Comparison of ENCODE assay signal across 32 cellular contexts in genomic region chr1:203161175-203161574, GRCh38. TPM values are rescaled to one million over a fixed set of nuclear protein-coding genes. Genes with fewer than 3 reads are reported as not detected.
"Had no signal": no experiment of that assay in that cellular context is flagged by ENCODE, and none has a peak within 500 bp of the region (broad histone marks: within the 10 kb centered on the region; RNA-seq: fewer than 3 reads in every experiment).

No MANE protein-coding gene starts in this region.

- H3K4me3 ChIP-seq: ovary, psoas muscle, right lobe of liver, sigmoid colon, stomach, thoracic aorta, thyroid gland, tibial nerve, upper lobe of right lung, uterus had no signal

- H3K4me1 ChIP-seq: psoas muscle, right lobe of liver, sigmoid colon, tibial nerve, upper lobe of right lung, uterus had no signal

- H3K9me3 Mint-ChIP-seq: natural killer cell treated with Interleukin-12 subunit alpha and Interleukin-12 subunit beta and Interleukin-15 and Interleukin-18, amount 100 ng/mL, for 72 hours; stimulated activated effector memory CD8-positive, alpha-beta T cell treated with anti-CD3 and anti-CD28 coated beads, Interleukin-12 subunit alpha, Interleukin-12 subunit beta, amount 100 ng/mL, for 72 hours had no signal

- H3K36me3 Mint-ChIP-seq: natural killer cell treated with Interleukin-12 subunit alpha and Interleukin-12 subunit beta and Interleukin-15 and Interleukin-18, amount 100 ng/mL, for 72 hours; stimulated activated effector memory CD8-positive, alpha-beta T cell treated with anti-CD3 and anti-CD28 coated beads, Interleukin-12 subunit alpha, Interleukin-12 subunit beta, amount 100 ng/mL, for 72 hours had no signal

- H3K4me1 Mint-ChIP-seq: neural crest cell; stimulated activated naive B cell treated with anti-CD40 and anti-IgM and Interleukin-4, amounts not matched to agents 10 μg/mL and 1 μg/mL and 100 μg/mL, for 72 hours had no signal

- H3K27ac ChIP-seq: neutrophil, ovary, parathyroid adenoma, psoas muscle, right lobe of liver, sigmoid colon, stomach, thoracic aorta, thyroid gland, tibial nerve, upper lobe of right lung, uterus had no signal

- H3K4me3 Mint-ChIP-seq: naive thymus-derived CD8-positive, alpha-beta T cell; natural killer cell treated with Interleukin-12 subunit alpha and Interleukin-12 subunit beta and Interleukin-15 and Interleukin-18, amount 100 ng/mL, for 72 hours; nephron progenitor cell; neural crest cell; stimulated activated effector memory CD8-positive, alpha-beta T cell treated with anti-CD3 and anti-CD28 coated beads, Interleukin-12 subunit alpha, Interleukin-12 subunit beta, amount 100 ng/mL, for 72 hours; stimulated activated naive B cell treated with anti-CD40 and anti-IgM and Interleukin-4, amounts not matched to agents 10 μg/mL and 1 μg/mL and 100 μg/mL, for 72 hours; stimulated activated naive CD8-positive, alpha-beta T cell treated with anti-CD3 and anti-CD28 coated beads, Interleukin-15, Interleukin-2, amounts not matched to agents 100 ng/mL and 50 ng/mL, for 24 hours had no signal

- H3K27ac Mint-ChIP-seq: naive thymus-derived CD8-positive, alpha-beta T cell; natural killer cell treated with Interleukin-12 subunit alpha and Interleukin-12 subunit beta and Interleukin-15 and Interleukin-18, amount 100 ng/mL, for 72 hours; nephron progenitor cell; progenitor cell of endocrine pancreas; stimulated activated effector memory CD8-positive, alpha-beta T cell treated with anti-CD3 and anti-CD28 coated beads, Interleukin-12 subunit alpha, Interleukin-12 subunit beta, amount 100 ng/mL, for 72 hours; stimulated activated naive B cell treated with anti-CD40 and anti-IgM and Interleukin-4, amounts not matched to agents 10 μg/mL and 1 μg/mL and 100 μg/mL, for 72 hours; stimulated activated naive CD8-positive, alpha-beta T cell treated with anti-CD3 and anti-CD28 coated beads, Interleukin-15, Interleukin-2, amounts not matched to agents 100 ng/mL and 50 ng/mL, for 24 hours had no signal

- H3K79me2 ChIP-seq: parathyroid adenoma had no signal

- H2AFZ ChIP-seq: parathyroid adenoma had no signal

- ATAC-seq: naive thymus-derived CD8-positive, alpha-beta T cell; natural killer cell treated with Interleukin-12 subunit alpha and Interleukin-12 subunit beta and Interleukin-15 and Interleukin-18, amount 100 ng/mL, for 72 hours; psoas muscle; right cardiac atrium; right lobe of liver; stimulated activated effector memory CD8-positive, alpha-beta T cell treated with anti-CD3 and anti-CD28 coated beads, Interleukin-12 subunit alpha, Interleukin-12 subunit beta, amount 100 ng/mL, for 72 hours; stimulated activated naive B cell treated with anti-CD40 and anti-IgM and Interleukin-4, amounts not matched to agents 10 μg/mL and 1 μg/mL and 100 μg/mL, for 72 hours; upper lobe of right lung had no signal

- H3K27me3 ChIP-seq: ovary, right lobe of liver, sigmoid colon, thyroid gland, tibial nerve, upper lobe of right lung, uterus had no signal

- H3K36me3 ChIP-seq: neutrophil, ovary, right lobe of liver, sigmoid colon, stomach, thoracic aorta, thyroid gland, tibial nerve, upper lobe of right lung, uterus had no signal

- DNase-seq: naive thymus-derived CD8-positive, alpha-beta T cell; nephron progenitor cell; nucleus accumbens; ovary; psoas muscle; right cardiac atrium; right lobe of liver; sigmoid colon; small intestine; stimulated activated CD4-positive, alpha-beta T cell treated with anti-CD3 and anti-CD28 coated beads, Interleukin-15, amount 100 ng/mL, for 24 hours; stimulated activated CD4-positive, alpha-beta T cell treated with anti-CD3 and anti-CD28 coated beads, Interleukin-2, amount 100 ng/mL, for 24 hours; stimulated activated CD4-positive, alpha-beta T cell treated with anti-CD3 and anti-CD28 coated beads, Interleukin-2, amount 100 ng/mL, for 48 hours; stimulated activated CD4-positive, alpha-beta T cell treated with anti-CD3 and anti-CD28 coated beads, Interleukin-4, amount 100 ng/mL, for 24 hours; stimulated activated naive B cell treated with anti-CD40 and anti-IgM and Interleukin-4, amounts not matched to agents 10 μg/mL and 1 μg/mL and 100 μg/mL, for 72 hours; stimulated activated naive CD4-positive, alpha-beta T cell treated with Interleukin-2 at 50 U/mL for 16 hours; stomach; thyroid gland; trophoblast cell; upper lobe of right lung; uterus had no signal

- H3K9me3 ChIP-seq: neutrophil, ovary, psoas muscle, right lobe of liver, stomach, thoracic aorta, thyroid gland, upper lobe of right lung, uterus had no signal

RNA-seq across cellular contexts. Expression of gene MYBPH, which starts 14.5 kb away (rescaled TPM):
- total RNA-seq: naive thymus-derived CD8-positive, alpha-beta T cell; natural killer cell treated with Interleukin-12 subunit alpha and Interleukin-12 subunit beta and Interleukin-15 and Interleukin-18, amount 100 ng/mL, for 72 hours; neural crest cell; progenitor cell of endocrine pancreas; renal cortical epithelial cell; right cardiac atrium; sigmoid colon; stomach; subcutaneous adipose tissue; temporal lobe; thoracic aorta; tibial nerve; upper lobe of right lung had no signal

RNA-seq across cellular contexts. Expression of gene CHI3L1, which starts 25.3 kb away (rescaled TPM):
- total RNA-seq: naive thymus-derived CD8-positive, alpha-beta T cell; neural crest cell; progenitor cell of endocrine pancreas had no signal

RNA-seq across cellular contexts. Expression of gene ADORA1, which starts 33.6 kb away (rescaled TPM):
- total RNA-seq: naive thymus-derived CD8-positive, alpha-beta T cell; natural killer cell treated with Interleukin-12 subunit alpha and Interleukin-12 subunit beta and Interleukin-15 and Interleukin-18, amount 100 ng/mL, for 72 hours; thoracic aorta had no signal
